ENCODE assay signal across 2 cellular contexts in the genomic region with DNA sequence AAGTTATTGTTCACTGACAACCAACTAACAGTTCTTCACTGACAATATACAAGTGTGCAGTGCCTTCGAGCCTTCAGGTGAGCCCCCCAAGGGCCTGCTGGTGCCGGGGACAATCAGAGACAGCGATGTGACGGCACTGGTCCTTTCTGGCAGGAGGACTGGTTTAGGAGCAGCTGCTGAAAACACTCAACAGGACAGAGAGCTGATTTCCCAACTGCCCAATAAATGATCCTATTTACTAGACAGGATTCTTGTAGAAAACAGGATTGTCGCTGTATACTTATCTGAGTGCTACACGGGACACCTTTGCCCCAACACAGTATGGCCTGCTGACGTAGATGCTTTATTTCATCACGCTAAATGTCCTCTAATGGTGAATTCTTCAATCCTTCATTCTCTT.
TF ChIP-seq lines count a peak whose summit lies in the region.

No MANE protein-coding gene starts in this region.

TF ChIP-seq in IMR-90, 13 proteins besides CTCF, POLR2A, EP300 and RAD21:
- TF ChIP-seq MXI1 (IDR thresholded peaks at IDR 0.05; ENCODE audit: borderline replicate concordance, low read depth, low read length) (no peak), BHLHE40 (IDR thresholded peaks at IDR 0.05; ENCODE audit: low read depth, low read length) (no peak), CHD1 (IDR thresholded peaks at IDR 0.05; ENCODE audit: low read depth, low read length) (no peak), RCOR1 (IDR thresholded peaks at IDR 0.05; ENCODE audit: insufficient replicate concordance, low read length) (no peak), USF2 (IDR thresholded peaks at IDR 0.05; ENCODE audit: low read depth, low read length) (no peak), CEBPB (IDR thresholded peaks at IDR 0.05; ENCODE audit: low read depth, low read length) (no peak), NFE2L2 (IDR thresholded peaks at IDR 0.05; ENCODE audit: low read depth, low read length) (no peak), FOS (IDR thresholded peaks at IDR 0.05; ENCODE audit: low read depth, low read length) (no peak), ELK1 (IDR thresholded peaks at IDR 0.05; ENCODE audit: borderline replicate concordance, low read depth, low read length) (no peak), MAFK (IDR thresholded peaks at IDR 0.05; ENCODE audit: low read depth, low read length) (no peak), MAZ (IDR thresholded peaks at IDR 0.05; ENCODE audit: borderline replicate concordance, low read depth, low read length) (no peak), RFX5 (IDR thresholded peaks at IDR 0.05; ENCODE audit: low read depth, low read length) (no peak), SMC3 (IDR thresholded peaks at IDR 0.05; ENCODE audit: low read depth, low read length) (no peak)

TF ChIP-seq in endothelial cell of umbilical vein, 7 proteins besides CTCF, POLR2A, EP300 and RAD21:
- TF ChIP-seq POLR2AphosphoS5 (IDR thresholded peaks at IDR 0.05; ENCODE audit: insufficient read depth, low read depth, low read length), result no peak
- no peak for TF ChIP-seq JUN (IDR thresholded peaks at IDR 0.05; ENCODE audit: borderline replicate concordance, insufficient read depth, insufficient read length, low read depth)
- TF ChIP-seq MYC (IDR thresholded peaks at IDR 0.05; ENCODE audit: low read depth, low read length), result no peak
- TF ChIP-seq, protein P1, sequence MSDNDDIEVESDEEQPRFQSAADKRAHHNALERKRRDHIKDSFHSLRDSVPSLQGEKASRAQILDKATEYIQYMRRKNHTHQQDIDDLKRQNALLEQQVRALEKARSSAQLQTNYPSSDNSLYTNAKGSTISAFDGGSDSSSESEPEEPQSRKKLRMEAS (IDR thresholded peaks at IDR 0.05; ENCODE audit: insufficient read depth, insufficient read length), result no peak
- no peak for TF ChIP-seq FOS (IDR thresholded peaks at IDR 0.05; ENCODE audit: borderline replicate concordance, insufficient read depth, low read length)
- TF ChIP-seq GATA2 (IDR thresholded peaks at IDR 0.05; ENCODE audit: insufficient read depth, insufficient read length, low read depth, low read length), result no peak
- no peak for TF ChIP-seq EZH2 (IDR thresholded peaks at IDR 0.05; ENCODE audit: borderline replicate concordance, low read depth, low read length, severe bottlenecking)
TF ChIP-seq in endothelial cell of umbilical vein: peak in this region for 0.
